1 cellular context compared by ENCODE assay signal in the genomic region with DNA sequence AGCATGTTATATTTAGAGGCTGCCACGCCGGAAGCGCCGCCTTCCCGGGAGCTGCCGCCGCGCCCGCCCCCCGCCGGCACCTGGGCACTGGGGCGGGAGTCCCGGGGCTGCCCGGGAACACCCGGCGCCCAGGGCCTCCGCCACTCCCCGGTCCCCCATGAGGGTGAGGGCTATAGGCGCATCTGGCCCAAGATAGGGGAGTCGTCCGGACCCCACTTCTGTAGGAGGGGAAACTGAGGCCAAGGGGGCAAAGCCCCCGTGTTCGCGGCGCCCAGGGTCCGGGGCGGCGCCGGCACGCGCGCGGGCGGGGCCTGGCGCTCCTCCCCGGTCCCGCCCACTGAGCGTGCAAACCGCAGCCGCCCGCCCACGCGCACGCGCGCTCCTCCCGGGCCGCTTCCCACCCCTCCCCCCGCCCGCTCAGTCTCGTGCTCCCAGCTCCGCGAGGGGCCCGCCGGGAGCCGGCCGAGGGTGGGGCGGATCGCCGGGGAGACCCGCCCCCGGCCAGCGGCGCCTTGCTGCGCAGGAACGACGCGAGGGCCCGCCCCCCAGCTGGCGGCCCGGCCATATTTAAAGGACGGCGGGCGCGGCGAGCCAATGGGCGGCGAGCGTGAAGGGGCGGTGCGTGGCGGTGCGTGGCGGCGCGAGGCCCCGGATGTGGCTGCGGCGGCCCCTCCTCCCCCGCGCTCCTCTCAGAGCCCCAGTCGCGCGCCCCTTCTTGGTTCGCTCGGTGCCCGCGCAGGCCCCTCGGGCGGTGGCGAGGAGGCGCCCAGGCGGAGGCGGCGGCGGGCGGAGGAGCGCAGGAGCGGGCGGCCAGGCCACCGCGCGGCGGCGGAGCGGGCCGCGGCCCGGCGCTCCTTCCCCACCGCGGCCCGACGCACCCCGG.
TF ChIP-seq lines count a peak whose summit lies in the region.

A gene (plus strand): TSS at position 700 of the 883 bp plus-strand sequence. CDS start 192 bp downstream, outside the sequence.

TF ChIP-seq in HEK293, 187 proteins besides CTCF, POLR2A, EP300 and RAD21 (continued from another document and continues in another):
- no peak for TF ChIP-seq ZNF677 (tag by site-specific recombination; IDR thresholded peaks at IDR 0.05)
- no peak for TF ChIP-seq ZNF274 (IDR thresholded peaks at IDR 0.05; ENCODE audit: low read length)
- TF ChIP-seq ZNF274 (tag by site-specific recombination; IDR thresholded peaks at IDR 0.05; ENCODE audit: borderline replicate concordance), result no peak
- TF ChIP-seq KLF7 (tag by site-specific recombination; IDR thresholded peaks at IDR 0.05; ENCODE audit: borderline replicate concordance), result no peak
- TF ChIP-seq, protein P1, sequence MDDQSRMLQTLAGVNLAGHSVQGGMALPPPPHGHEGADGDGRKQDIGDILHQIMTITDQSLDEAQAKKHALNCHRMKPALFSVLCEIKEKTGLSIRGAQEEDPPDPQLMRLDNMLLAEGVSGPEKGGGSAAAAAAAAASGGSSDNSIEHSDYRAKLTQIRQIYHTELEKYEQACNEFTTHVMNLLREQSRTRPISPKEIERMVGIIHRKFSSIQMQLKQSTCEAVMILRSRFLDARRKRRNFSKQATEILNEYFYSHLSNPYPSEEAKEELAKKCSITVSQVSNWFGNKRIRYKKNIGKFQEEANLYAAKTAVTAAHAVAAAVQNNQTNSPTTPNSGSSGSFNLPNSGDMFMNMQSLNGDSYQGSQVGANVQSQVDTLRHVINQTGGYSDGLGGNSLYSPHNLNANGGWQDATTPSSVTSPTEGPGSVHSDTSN (CRISPR knock-in tag; IDR thresholded peaks at IDR 0.05), result no peak
- TF ChIP-seq SETDB1 (IDR thresholded peaks at IDR 0.05; ENCODE audit: insufficient read length, low read length), result no peak
- no peak for TF ChIP-seq ZNF239 (tag by site-specific recombination; IDR thresholded peaks at IDR 0.05)
- TF ChIP-seq, protein P2, sequence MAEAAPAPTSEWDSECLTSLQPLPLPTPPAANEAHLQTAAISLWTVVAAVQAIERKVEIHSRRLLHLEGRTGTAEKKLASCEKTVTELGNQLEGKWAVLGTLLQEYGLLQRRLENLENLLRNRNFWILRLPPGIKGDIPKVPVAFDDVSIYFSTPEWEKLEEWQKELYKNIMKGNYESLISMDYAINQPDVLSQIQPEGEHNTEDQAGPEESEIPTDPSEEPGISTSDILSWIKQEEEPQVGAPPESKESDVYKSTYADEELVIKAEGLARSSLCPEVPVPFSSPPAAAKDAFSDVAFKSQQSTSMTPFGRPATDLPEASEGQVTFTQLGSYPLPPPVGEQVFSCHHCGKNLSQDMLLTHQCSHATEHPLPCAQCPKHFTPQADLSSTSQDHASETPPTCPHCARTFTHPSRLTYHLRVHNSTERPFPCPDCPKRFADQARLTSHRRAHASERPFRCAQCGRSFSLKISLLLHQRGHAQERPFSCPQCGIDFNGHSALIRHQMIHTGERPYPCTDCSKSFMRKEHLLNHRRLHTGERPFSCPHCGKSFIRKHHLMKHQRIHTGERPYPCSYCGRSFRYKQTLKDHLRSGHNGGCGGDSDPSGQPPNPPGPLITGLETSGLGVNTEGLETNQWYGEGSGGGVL (tag by site-specific recombination; IDR thresholded peaks at IDR 0.05), result peak; percentile 36; the same call in 1 of the 2 replicates
- no peak for TF ChIP-seq ZNF132 (tag by site-specific recombination; IDR thresholded peaks at IDR 0.05; ENCODE audit: borderline replicate concordance)
- no peak for TF ChIP-seq ZNF548 (tag by site-specific recombination; IDR thresholded peaks at IDR 0.05)
- no peak for TF ChIP-seq ZNF529 (tag by site-specific recombination; IDR thresholded peaks at IDR 0.05; ENCODE audit: insufficient replicate concordance)
- TF ChIP-seq ZNF19 (tag by site-specific recombination; IDR thresholded peaks at IDR 0.05; ENCODE audit: low read depth), result no peak
- TF ChIP-seq ZNF585B (tag by site-specific recombination; IDR thresholded peaks at IDR 0.05), result no peak
- no peak for TF ChIP-seq PRDM1 (tag by site-specific recombination; IDR thresholded peaks at IDR 0.05)
- TF ChIP-seq ZNF426 (tag by site-specific recombination; IDR thresholded peaks at IDR 0.05), result no peak
- TF ChIP-seq, protein P3, sequence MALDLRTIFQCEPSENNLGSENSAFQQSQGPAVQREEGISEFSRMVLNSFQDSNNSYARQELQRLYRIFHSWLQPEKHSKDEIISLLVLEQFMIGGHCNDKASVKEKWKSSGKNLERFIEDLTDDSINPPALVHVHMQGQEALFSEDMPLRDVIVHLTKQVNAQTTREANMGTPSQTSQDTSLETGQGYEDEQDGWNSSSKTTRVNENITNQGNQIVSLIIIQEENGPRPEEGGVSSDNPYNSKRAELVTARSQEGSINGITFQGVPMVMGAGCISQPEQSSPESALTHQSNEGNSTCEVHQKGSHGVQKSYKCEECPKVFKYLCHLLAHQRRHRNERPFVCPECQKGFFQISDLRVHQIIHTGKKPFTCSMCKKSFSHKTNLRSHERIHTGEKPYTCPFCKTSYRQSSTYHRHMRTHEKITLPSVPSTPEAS (tag by site-specific recombination; IDR thresholded peaks at IDR 0.05), result no peak
- no peak for TF ChIP-seq ZNF707 (tag by site-specific recombination; IDR thresholded peaks at IDR 0.05)
- TF ChIP-seq MYNN (tag by site-specific recombination; IDR thresholded peaks at IDR 0.05; ENCODE audit: borderline replicate concordance), result no peak
- TF ChIP-seq SP3 (tag by site-specific recombination; IDR thresholded peaks at IDR 0.05), result peak; percentile 39; the same call in 1 of the 2 replicates
- TF ChIP-seq ZNF175 (tag by site-specific recombination; IDR thresholded peaks at IDR 0.05), result no peak
- TF ChIP-seq, protein P4, sequence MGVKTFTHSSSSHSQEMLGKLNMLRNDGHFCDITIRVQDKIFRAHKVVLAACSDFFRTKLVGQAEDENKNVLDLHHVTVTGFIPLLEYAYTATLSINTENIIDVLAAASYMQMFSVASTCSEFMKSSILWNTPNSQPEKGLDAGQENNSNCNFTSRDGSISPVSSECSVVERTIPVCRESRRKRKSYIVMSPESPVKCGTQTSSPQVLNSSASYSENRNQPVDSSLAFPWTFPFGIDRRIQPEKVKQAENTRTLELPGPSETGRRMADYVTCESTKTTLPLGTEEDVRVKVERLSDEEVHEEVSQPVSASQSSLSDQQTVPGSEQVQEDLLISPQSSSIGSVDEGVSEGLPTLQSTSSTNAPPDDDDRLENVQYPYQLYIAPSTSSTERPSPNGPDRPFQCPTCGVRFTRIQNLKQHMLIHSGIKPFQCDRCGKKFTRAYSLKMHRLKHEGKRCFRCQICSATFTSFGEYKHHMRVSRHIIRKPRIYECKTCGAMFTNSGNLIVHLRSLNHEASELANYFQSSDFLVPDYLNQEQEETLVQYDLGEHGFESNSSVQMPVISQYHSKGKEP (tag by site-specific recombination; IDR thresholded peaks at IDR 0.05), result peak; percentile 41
- TF ChIP-seq ZNF350 (tag by site-specific recombination; IDR thresholded peaks at IDR 0.05), result no peak
- no peak for TF ChIP-seq ZNF792 (tag by site-specific recombination; IDR thresholded peaks at IDR 0.05)
- no peak for TF ChIP-seq ZNF843 (tag by site-specific recombination; IDR thresholded peaks at IDR 0.05)
- TF ChIP-seq ZNF24 (tag by site-specific recombination; IDR thresholded peaks at IDR 0.05), result no peak
- TF ChIP-seq MEIS1 (CRISPR knock-in tag; IDR thresholded peaks at IDR 0.05; ENCODE audit: borderline replicate concordance), result no peak
- no peak for TF ChIP-seq SCRT1 (tag by site-specific recombination; IDR thresholded peaks at IDR 0.05; ENCODE audit: borderline replicate concordance)
- TF ChIP-seq ZSCAN23 (tag by site-specific recombination; IDR thresholded peaks at IDR 0.05), result no peak
- no peak for TF ChIP-seq ZNF510 (tag by site-specific recombination; IDR thresholded peaks at IDR 0.05; ENCODE audit: insufficient replicate concordance)
- TF ChIP-seq ZNF335 (tag by site-specific recombination; conservative IDR thresholded peaks at IDR 0.05), result no peak
- no peak for TF ChIP-seq OVOL3 (tag by site-specific recombination; IDR thresholded peaks at IDR 0.05)
- no peak for TF ChIP-seq SCRT2 (tag by site-specific recombination; IDR thresholded peaks at IDR 0.05)
- TF ChIP-seq, protein P5, sequence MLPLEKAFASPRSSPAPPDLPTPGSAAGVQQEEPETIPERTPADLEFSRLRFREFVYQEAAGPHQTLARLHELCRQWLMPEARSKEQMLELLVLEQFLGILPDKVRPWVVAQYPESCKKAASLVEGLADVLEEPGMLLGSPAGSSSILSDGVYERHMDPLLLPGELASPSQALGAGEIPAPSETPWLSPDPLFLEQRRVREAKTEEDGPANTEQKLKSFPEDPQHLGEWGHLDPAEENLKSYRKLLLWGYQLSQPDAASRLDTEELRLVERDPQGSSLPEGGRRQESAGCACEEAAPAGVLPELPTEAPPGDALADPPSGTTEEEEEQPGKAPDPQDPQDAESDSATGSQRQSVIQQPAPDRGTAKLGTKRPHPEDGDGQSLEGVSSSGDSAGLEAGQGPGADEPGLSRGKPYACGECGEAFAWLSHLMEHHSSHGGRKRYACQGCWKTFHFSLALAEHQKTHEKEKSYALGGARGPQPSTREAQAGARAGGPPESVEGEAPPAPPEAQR (tag by site-specific recombination; IDR thresholded peaks at IDR 0.05), result no peak
- no peak; the same call in 1 of the 2 replicates for TF ChIP-seq ZFHX2 (tag by site-specific recombination; conservative IDR thresholded peaks at IDR 0.05)
- TF ChIP-seq, protein P6, sequence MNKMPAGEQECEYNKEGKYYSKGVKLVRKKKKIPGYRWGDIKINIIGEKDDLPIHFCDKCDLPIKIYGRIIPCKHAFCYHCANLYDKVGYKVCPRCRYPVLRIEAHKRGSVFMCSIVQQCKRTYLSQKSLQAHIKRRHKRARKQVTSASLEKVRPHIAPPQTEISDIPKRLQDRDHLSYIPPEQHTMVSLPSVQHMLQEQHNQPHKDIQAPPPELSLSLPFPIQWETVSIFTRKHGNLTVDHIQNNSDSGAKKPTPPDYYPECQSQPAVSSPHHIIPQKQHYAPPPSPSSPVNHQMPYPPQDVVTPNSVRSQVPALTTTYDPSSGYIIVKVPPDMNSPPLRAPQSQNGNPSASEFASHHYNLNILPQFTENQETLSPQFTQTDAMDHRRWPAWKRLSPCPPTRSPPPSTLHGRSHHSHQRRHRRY (tag by site-specific recombination; IDR thresholded peaks at IDR 0.05), result no peak
- TF ChIP-seq, protein P7, sequence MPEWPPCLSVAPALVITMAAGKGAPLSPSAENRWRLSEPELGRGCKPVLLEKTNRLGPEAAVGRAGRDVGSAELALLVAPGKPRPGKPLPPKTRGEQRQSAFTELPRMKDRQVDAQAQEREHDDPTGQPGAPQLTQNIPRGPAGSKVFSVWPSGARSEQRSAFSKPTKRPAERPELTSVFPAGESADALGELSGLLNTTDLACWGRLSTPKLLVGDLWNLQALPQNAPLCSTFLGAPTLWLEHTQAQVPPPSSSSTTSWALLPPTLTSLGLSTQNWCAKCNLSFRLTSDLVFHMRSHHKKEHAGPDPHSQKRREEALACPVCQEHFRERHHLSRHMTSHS (tag by site-specific recombination; IDR thresholded peaks at IDR 0.05), result no peak
- TF ChIP-seq ZNF324 (tag by site-specific recombination; IDR thresholded peaks at IDR 0.05), result no peak
- TF ChIP-seq ZNF138 (tag by site-specific recombination; IDR thresholded peaks at IDR 0.05; ENCODE audit: borderline replicate concordance), result no peak
- TF ChIP-seq ZFP69B (tag by site-specific recombination; IDR thresholded peaks at IDR 0.05), result no peak
- no peak for TF ChIP-seq ZEB2 (tag by site-specific recombination; IDR thresholded peaks at IDR 0.05)
- TF ChIP-seq ZNF654 (tag by site-specific recombination; IDR thresholded peaks at IDR 0.05; ENCODE audit: low read depth), result no peak
- TF ChIP-seq ZBTB1 (tag by site-specific recombination; IDR thresholded peaks at IDR 0.05), result no peak
- TF ChIP-seq ZNF501 (tag by site-specific recombination; IDR thresholded peaks at IDR 0.05), result no peak
- no peak for TF ChIP-seq ZNF514 (tag by site-specific recombination; IDR thresholded peaks at IDR 0.05)
- TF ChIP-seq KLF10 (tag by site-specific recombination; IDR thresholded peaks at IDR 0.05), result peak; percentile 99
- no peak for TF ChIP-seq REPIN1 (tag by site-specific recombination; IDR thresholded peaks at IDR 0.05; ENCODE audit: low read depth)
- TF ChIP-seq ZNF768 (tag by site-specific recombination; IDR thresholded peaks at IDR 0.05), result no peak
- TF ChIP-seq ZNF23 (tag by site-specific recombination; IDR thresholded peaks at IDR 0.05; ENCODE audit: borderline replicate concordance), result no peak
- TF ChIP-seq BCL11B (tag by site-specific recombination; IDR thresholded peaks at IDR 0.05; ENCODE audit: low read depth), result no peak
- TF ChIP-seq ZBTB17 (tag by site-specific recombination; IDR thresholded peaks at IDR 0.05), result no peak
- TF ChIP-seq, protein P8, sequence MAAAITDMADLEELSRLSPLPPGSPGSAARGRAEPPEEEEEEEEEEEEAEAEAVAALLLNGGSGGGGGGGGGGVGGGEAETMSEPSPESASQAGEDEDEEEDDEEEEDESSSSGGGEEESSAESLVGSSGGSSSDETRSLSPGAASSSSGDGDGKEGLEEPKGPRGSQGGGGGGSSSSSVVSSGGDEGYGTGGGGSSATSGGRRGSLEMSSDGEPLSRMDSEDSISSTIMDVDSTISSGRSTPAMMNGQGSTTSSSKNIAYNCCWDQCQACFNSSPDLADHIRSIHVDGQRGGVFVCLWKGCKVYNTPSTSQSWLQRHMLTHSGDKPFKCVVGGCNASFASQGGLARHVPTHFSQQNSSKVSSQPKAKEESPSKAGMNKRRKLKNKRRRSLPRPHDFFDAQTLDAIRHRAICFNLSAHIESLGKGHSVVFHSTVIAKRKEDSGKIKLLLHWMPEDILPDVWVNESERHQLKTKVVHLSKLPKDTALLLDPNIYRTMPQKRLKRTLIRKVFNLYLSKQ (tag by site-specific recombination; IDR thresholded peaks at IDR 0.05; ENCODE audit: borderline replicate concordance), result no peak
- no peak for TF ChIP-seq ZBTB48 (tag by site-specific recombination; IDR thresholded peaks at IDR 0.05)
- TF ChIP-seq GLI2 (tag by site-specific recombination; IDR thresholded peaks at IDR 0.05; ENCODE audit: borderline replicate concordance, low read depth), result no peak
- TF ChIP-seq ZNF555 (tag by site-specific recombination; conservative IDR thresholded peaks at IDR 0.05), result no peak
- TF ChIP-seq KLF16 (tag by site-specific recombination; IDR thresholded peaks at IDR 0.05), result 0 out of 2 replicates have a peak, but pooled peaks have one; percentile 7
- no peak for TF ChIP-seq SP7 (tag by site-specific recombination; IDR thresholded peaks at IDR 0.05)
